ENCODE assay signal across 25 cellular contexts in the genomic region with DNA sequence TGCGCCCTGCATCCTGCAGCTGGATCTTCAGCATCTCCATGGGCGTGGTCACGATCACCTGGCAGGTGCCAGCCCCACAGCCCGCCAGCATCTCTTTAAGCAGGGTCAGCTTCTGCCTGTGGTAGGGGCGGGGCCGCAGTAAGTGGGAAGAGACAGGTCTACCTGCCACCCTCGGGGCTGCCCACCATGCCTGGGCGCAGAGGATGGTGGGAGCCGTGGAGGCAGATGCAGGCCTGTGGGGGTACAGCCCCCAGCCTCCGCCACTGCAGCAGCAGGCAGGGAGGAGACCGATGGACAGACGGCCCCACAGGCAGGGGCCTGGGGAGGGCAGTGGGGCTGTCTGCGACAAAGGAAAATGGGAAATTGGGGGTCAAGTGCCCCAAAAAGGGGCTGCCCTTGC. TPM values are rescaled to one million over a fixed set of nuclear protein-coding genes. Genes with fewer than 3 reads are reported as not detected.
"Had no signal": no experiment of that assay in that cellular context is flagged by ENCODE, and none has a peak within 500 bp of the region (broad histone marks: within the 10 kb centered on the region; RNA-seq: fewer than 3 reads in every experiment).

No MANE protein-coding gene starts in this region.

- H3K27me3 ChIP-seq: brain microvascular endothelial cell, cardiac muscle cell had no signal

- DNase-seq: activated CD4-positive, alpha-beta T cell treated with anti-CD3 and anti-CD28 coated beads for 48 hours; activated CD4-positive, alpha-beta T cell treated with anti-CD3 and anti-CD28 coated beads, Interleukin-2, amount 50 U/mL, for 48 hours; activated CD4-positive, CD25-positive, alpha-beta regulatory T cell treated with anti-CD3 and anti-CD28 coated beads, Interleukin-2, amount 50 U/mL, for 72 hours; activated CD8-positive, alpha-beta memory T cell treated with anti-CD3 and anti-CD28 coated beads, Interleukin-2, amount 10 ng/mL, durations not matched to agents 7 days and 5 days; activated effector memory CD4-positive, alpha-beta T cell treated with Interleukin-2 at 50 U/mL for 16 hours; activated naive CD4-positive, alpha-beta T cell; activated T-cell treated with anti-CD3 and anti-CD28 coated beads, Interleukin-2, amount 50 U/mL, for 24 hours; brain microvascular endothelial cell; IMR-90; KG1; NCI-H1092; NCI-H1436; NCI-H2029 treated with DMSO at 0.1 percent for 48 hours; NCI-H226; NCI-H82; OCI-M1; Right ventricle myocardium superior; RPMI8226 had no signal

- H3K27me3 Mint-ChIP-seq: activated CD8-positive, alpha-beta memory T cell treated with anti-CD3 and anti-CD28 coated beads, Interleukin-2, amount 10 ng/mL, durations not matched to agents 7 days and 5 days; activated naive CD8-positive, alpha-beta T cell had no signal

- H3K27ac ChIP-seq: brain microvascular endothelial cell, cardiac muscle cell had no signal

- H3K9me3 Mint-ChIP-seq: activated T-cell treated with anti-CD3 and anti-CD28 coated beads, Interleukin-2, amount 50 U/mL, for 24 hours; activated T-helper 1 cell treated with anti-CD3 and anti-CD28 coated beads, Interleukin-12 subunit alpha, Interleukin-12 subunit beta, Interleukin-2, Interleukin-4 antibody, amounts not matched to agents 30 ng/mL and 10 ng/mL and 1 ng/mL, durations not matched to agents 14 hours and 24 hours and 36 hours; T-helper 1 cell treated with Interleukin-12 subunit alpha and Interleukin-12 subunit beta and Interleukin-4 antibody, amounts not matched to agents 30 μg/mL and 1 μg/mL, for 36 hours; WTC11 had no signal

- H3K4me3 Mint-ChIP-seq: activated CD8-positive, alpha-beta memory T cell treated with anti-CD3 and anti-CD28 coated beads, Interleukin-2, amount 10 ng/mL, durations not matched to agents 7 days and 5 days; activated naive CD8-positive, alpha-beta T cell; activated T-cell treated with anti-CD3 and anti-CD28 coated beads, Interleukin-2, amount 50 U/mL, for 24 hours; T-helper 1 cell treated with Interleukin-12 subunit alpha and Interleukin-12 subunit beta and Interleukin-4 antibody, amounts not matched to agents 30 μg/mL and 1 μg/mL, for 36 hours; WTC11 had no signal

- H3K27ac Mint-ChIP-seq: activated CD8-positive, alpha-beta memory T cell treated with anti-CD3 and anti-CD28 coated beads, Interleukin-2, amount 10 ng/mL, durations not matched to agents 7 days and 5 days; activated naive CD8-positive, alpha-beta T cell; activated T-helper 1 cell treated with anti-CD3 and anti-CD28 coated beads, Interleukin-12 subunit alpha, Interleukin-12 subunit beta, Interleukin-2, Interleukin-4 antibody, amounts not matched to agents 30 ng/mL and 10 ng/mL and 1 ng/mL, durations not matched to agents 14 hours and 24 hours and 36 hours; T-helper 1 cell treated with Interleukin-12 subunit alpha and Interleukin-12 subunit beta and Interleukin-4 antibody, amounts not matched to agents 30 μg/mL and 1 μg/mL, for 36 hours; WTC11 had no signal

- H3K4me3 ChIP-seq: cardiac muscle cell had no signal

- H3K36me3 Mint-ChIP-seq: activated naive CD8-positive, alpha-beta T cell; WTC11 had no signal

- H3K36me3 ChIP-seq: cardiac muscle cell had no signal

RNA-seq across cellular contexts. Expression of gene CEND1, which starts 3.0 kb away (rescaled TPM):
- total RNA-seq: M059J, NCI-H460 had no signal
